ENCODE assay signal across 8 cellular contexts in the genomic region with DNA sequence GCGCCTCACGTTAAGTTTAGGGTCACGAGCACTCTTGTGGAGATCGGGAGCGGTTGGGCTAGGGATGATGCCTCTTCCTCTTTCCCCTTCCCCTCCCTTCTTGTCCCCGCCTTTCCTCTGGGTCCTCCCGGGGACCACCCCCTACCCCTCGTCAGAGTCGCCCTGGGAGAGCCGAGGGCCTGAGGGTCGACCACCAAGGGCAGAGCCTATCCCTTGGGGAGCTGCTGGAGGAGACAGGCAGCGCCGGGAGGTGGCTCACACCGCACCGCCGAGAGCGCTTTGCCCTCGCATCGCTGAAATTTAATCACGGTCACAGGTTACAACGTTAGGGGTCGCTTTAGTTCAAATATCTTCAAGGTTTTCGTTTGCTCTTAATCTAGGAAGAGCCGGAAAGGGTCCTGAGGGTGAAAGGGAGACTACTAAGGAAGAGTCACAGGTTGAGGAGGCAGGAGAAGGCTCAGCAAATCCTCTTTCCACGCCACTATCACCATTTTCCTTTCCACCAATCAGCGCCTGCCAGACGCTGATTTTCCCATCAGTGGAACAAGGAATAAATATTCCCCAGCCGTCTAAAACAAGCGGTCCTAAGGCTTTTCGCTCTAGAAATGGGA. TPM values are rescaled to one million over a fixed set of nuclear protein-coding genes. Genes with fewer than 3 reads are reported as not detected.
DNase-seq lines count a peak whose midpoint lies in the region; ATAC-seq and TF ChIP-seq lines count a peak whose summit lies in the region.

No MANE protein-coding gene starts in this region.

- WGBS in psoas muscle, 3 donors, result 0 to 1% (median 1%) methylated on average over 28 to 30 of the region's 30 CpGs

- DNase-seq in NCI-H82 (lab: John Stamatoyannopoulos, UW) (peak; percentile 79), astrocyte of the spinal cord (ENCODE audit: low read depth, low spot score) (peak; percentile 50), hippocampal formation (lab: John Stamatoyannopoulos, UW) (peak; percentile 41 to 77), psoas muscle (no peak), AG08395 (ENCODE audit: low spot score) (no peak)

- no peaks in the 10 kb centered on the region for H4K20me1 ChIP-seq in BLaER1 treated with 17β-estradiol and CSF1 and Interleukin-3, amounts not matched to agents 10 nM and 100 nM

- intact Hi-C loops in psoas muscle (cut with DNase I), result no loop called here

- peaks cover 19 to 32% (median 25%) of the 10 kb centered on the region in 11 experiments for H3K36me3 ChIP-seq in BLaER1 treated with 17β-estradiol and CSF1 and Interleukin-3, amounts not matched to agents 10 nM and 100 nM
- no peaks in the 10 kb centered on the region for H3K36me3 ChIP-seq in psoas muscle (ENCODE audit: insufficient read depth in 1 of 2, low read depth in 1 of 2)

- peak overlapping the region; percentile 78 to 94 (median 87) for H3K9ac ChIP-seq in BLaER1 treated with 17β-estradiol and CSF1 and Interleukin-3, amounts not matched to agents 10 nM and 100 nM

- H3K9me3 ChIP-seq in BLaER1 treated with 17β-estradiol and CSF1 and Interleukin-3, amounts not matched to agents 10 nM and 100 nM (replicated peaks in 1 of 11), result no peaks in the 10 kb centered on the region
- no peaks in the 10 kb centered on the region for H3K9me3 ChIP-seq in psoas muscle

- peak overlapping the region; percentile 81 to 93 (median 86) for H3K27ac ChIP-seq in BLaER1 treated with 17β-estradiol and CSF1 and Interleukin-3, amounts not matched to agents 10 nM and 100 nM
- H3K27ac ChIP-seq in psoas muscle, result no peak overlapping the region

- H3K4me2 ChIP-seq in BLaER1 treated with 17β-estradiol and CSF1 and Interleukin-3, amounts not matched to agents 10 nM and 100 nM, result peak overlapping the region; percentile 74 to 99 (median 91)

- peak overlapping the region; percentile 73 to 95 (median 82) for H3K4me3 ChIP-seq in BLaER1 treated with 17β-estradiol and CSF1 and Interleukin-3, amounts not matched to agents 10 nM and 100 nM
- H3K4me3 ChIP-seq in astrocyte of the spinal cord (ENCODE audit: low read depth, low read length) (peak overlapping the region; percentile 66), psoas muscle (peak overlapping the region; percentile 63)

- ATAC-seq in GM19351 (IDR thresholded peaks at IDR 0.05; ENCODE audit: unreplicated experiment), result peak; percentile 56
- ATAC-seq in psoas muscle, result peak in 2 of 4 donors; percentile 12 to 27
- no peak for ATAC-seq in GM19324 (IDR thresholded peaks at IDR 0.05; ENCODE audit: low FRiP score, unreplicated experiment)

- no peaks in the 10 kb centered on the region; a peak in 1 of 22 replicates for H3K27me3 ChIP-seq in BLaER1 treated with 17β-estradiol and CSF1 and Interleukin-3, amounts not matched to agents 10 nM and 100 nM
- H3K27me3 ChIP-seq in psoas muscle (ENCODE audit: insufficient read depth in 3 of 3, low read length in 2 of 3), result peaks cover 6 to 43% (median 8%) of the 10 kb centered on the region in 3 donors

- in situ Hi-C loops in astrocyte of the spinal cord (cut with HindIII; ENCODE audit: low sequenced_read_pairs), result no loop called here

- peaks cover 22 to 42% (median 32%) of the 10 kb centered on the region in 10 experiments for H3K4me1 ChIP-seq in BLaER1 treated with 17β-estradiol and CSF1 and Interleukin-3, amounts not matched to agents 10 nM and 100 nM
- no peaks in the 10 kb centered on the region for H3K4me1 ChIP-seq in psoas muscle

- TF ChIP-seq CTCF in astrocyte of the spinal cord (IDR thresholded peaks at IDR 0.05; ENCODE audit: low read depth, low read length), result peak; percentile 2
- no peak for TF ChIP-seq CTCF in psoas muscle (IDR thresholded peaks at IDR 0.05)

RNA-seq across cellular contexts. Expression of gene SNCA, which starts 0.5 kb away (rescaled TPM):
- total RNA-seq in psoas muscle, result 1 to 10 TPM in 3 of 4 donors, under 1 TPM in 1; 0.56 to 4.6 (median 1.6) TPM
- under 1 TPM; 0.27 to 0.83 (median 0.57) TPM for polyA plus RNA-seq in psoas muscle

RNA-seq across cellular contexts. Expression of gene MMRN1, which starts 57.2 kb away (rescaled TPM):
- total RNA-seq in psoas muscle, result 1 to 10 TPM in 3 of 4 donors, under 1 TPM in 1; 0.44 to 1.8 (median 1.6) TPM
- polyA plus RNA-seq in psoas muscle, result 1 to 10 TPM; 1.4 to 2.3 (median 2.0) TPM

Comparison
In these comparisons a context has a peak if more than half of its experiments do, and no peak if none do; other contexts are left out.
1. DNase-seq: peak in NCI-H82 (single experiment), astrocyte of the spinal cord (single experiment) and hippocampal formation (2 of 2); none in psoas muscle (0 of 2) and AG08395 (single experiment).
2. Peak in every context shown above with its lines, with median percentiles within 50 percentile points of each other: H3K4me3 ChIP-seq.